Comparison of ENCODE assay signal across 26 cellular contexts in the genomic region with DNA sequence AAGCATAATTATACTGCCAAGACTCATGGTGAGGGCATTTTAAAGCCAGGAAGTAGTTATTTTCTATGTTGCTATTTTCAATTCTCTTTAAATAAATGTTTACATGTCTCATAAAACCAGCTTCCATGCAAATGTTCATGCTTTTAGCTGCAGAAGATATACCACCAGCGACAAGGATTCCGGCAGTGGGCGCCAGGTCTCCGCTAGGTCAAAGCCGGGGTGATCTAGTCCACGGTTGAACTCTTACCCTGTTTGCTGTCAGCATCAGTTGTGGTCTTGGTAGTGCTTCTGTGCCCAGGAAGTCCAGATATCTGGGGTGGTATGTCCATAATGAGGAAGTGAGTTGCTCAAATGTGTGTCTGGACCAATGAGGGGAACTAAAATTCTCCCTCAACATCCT.
DNase-seq lines count a peak whose midpoint lies in the region; ATAC-seq, FAIRE-seq and TF ChIP-seq lines count a peak whose summit lies in the region.
"Had no signal": no experiment of that assay in that cellular context is flagged by ENCODE, and none has a peak within 500 bp of the region (broad histone marks: within the 10 kb centered on the region; RNA-seq: fewer than 3 reads in every experiment).

No MANE protein-coding gene starts in this region.

- WGBS in K562 (ENCODE audit: insufficient coverage, low coverage, missing lambda C conversion rate) = 95% methylated on average over 6 of the region's 6 CpGs

- peaks cover 2% of the 10 kb centered on the region for H3K36me3 Mint-ChIP-seq in activated naive CD4-positive, alpha-beta T cell treated with anti-CD3 and anti-CD28 coated beads, Interleukin-2, amount 10 ng/mL, durations not matched to agents 7 days and 5 days

- H3K79me2 ChIP-seq in K562 (ENCODE audit: control insufficient read depth, insufficient read depth, low read length) = peaks cover 51% of the 10 kb centered on the region

- POLR2A ChIA-PET in K562 (lab: Yijun Ruan, JAX) = no interaction called here

- TF ChIP-seq POLR2A in K562 (conservative IDR thresholded peaks at IDR 0.05) = no peak

- H3K27ac ChIP-seq in K562 (ENCODE audit: extremely low read depth, low read depth, low read length) = no peak overlapping the region
- H3K27ac ChIP-seq: BLaER1 treated with 17β-estradiol and CSF1 and Interleukin-3, amounts not matched to agents 10 nM and 100 nM; HL-60 had no signal

- H3K36me3 ChIP-seq in K562 (ENCODE audit: control insufficient read depth, insufficient read depth, low read length) (peaks cover 4% of the 10 kb centered on the region; the same call in 1 of the 3 replicates), BE2C (no peaks in the 10 kb centered on the region)
- H3K36me3 ChIP-seq: BLaER1 treated with 17β-estradiol and CSF1 and Interleukin-3, amounts not matched to agents 10 nM and 100 nM had no signal

- no peaks in the 10 kb centered on the region for H3K4me1 Mint-ChIP-seq in activated naive CD4-positive, alpha-beta T cell treated with anti-CD3 and anti-CD28 coated beads, Interleukin-2, amount 10 ng/mL, durations not matched to agents 7 days and 5 days
- H3K4me1 Mint-ChIP-seq: IgD-negative memory B cell had no signal

- in situ Hi-C loops in K562 (cut with MboI) = no loop called here

- no peak for TF ChIP-seq CTCF in K562 (IDR thresholded peaks at IDR 0.05 in 2 of 3, conservative IDR thresholded peaks at IDR 0.05 in 1 of 3; ENCODE audit: insufficient read depth in 2 of 3, low read depth in 1 of 3, low read length in 3 of 3)
- no peak for TF ChIP-seq CTCF in BE2C (IDR thresholded peaks at IDR 0.05; ENCODE audit: low read depth, low read length)

- H2AFZ ChIP-seq in K562 (ENCODE audit: low read depth, low read length) = no peak overlapping the region

- no peak overlapping the region for H3K27ac Mint-ChIP-seq in activated naive CD4-positive, alpha-beta T cell treated with anti-CD3 and anti-CD28 coated beads, Interleukin-2, amount 10 ng/mL, durations not matched to agents 7 days and 5 days
- H3K27ac Mint-ChIP-seq: CD4-positive, alpha-beta T cell; IgD-negative memory B cell had no signal

- CTCF ChIA-PET in activated naive CD4-positive, alpha-beta T cell treated with anti-CD3 and anti-CD28 coated beads, Interleukin-2, amount 10 ng/mL, durations not matched to agents 7 days and 5 days (lab: Charles Lee) = no interaction called here
- CTCF ChIA-PET in K562 (lab: Yijun Ruan, JAX; ENCODE audit: low intra/inter-chr PET ratio) = no interaction called here

- no peaks in the 10 kb centered on the region for H3K9me3 Mint-ChIP-seq in activated naive CD4-positive, alpha-beta T cell treated with anti-CD3 and anti-CD28 coated beads, Interleukin-2, amount 10 ng/mL, durations not matched to agents 7 days and 5 days

- no TSS peak for BruUV-seq in K562 (replicated peaks; lab: Mats Ljungman, UMichigan)

- no peak for TF ChIP-seq RAD21 in K562 (CRISPR knock-in tag; conservative IDR thresholded peaks at IDR 0.05 in 1 of 2, IDR thresholded peaks at IDR 0.05 in 1 of 2)

- H3K27me3 ChIP-seq in K562 (ENCODE audit: control insufficient read depth in 2 of 2, insufficient read depth in 2 of 2, low read length in 2 of 2) (no peaks in the 10 kb centered on the region), BE2C (no peaks in the 10 kb centered on the region)
- H3K27me3 ChIP-seq: BLaER1 treated with 17β-estradiol and CSF1 and Interleukin-3, amounts not matched to agents 10 nM and 100 nM had no signal

- no peak for ATAC-seq in K562
- ATAC-seq: GM12878, HCT116, PC-3, SK-N-SH treated with all-trans-retinoic acid at 6 μM for 48 hours had no signal

- no peak overlapping the region for H3K4me2 ChIP-seq in K562 (ENCODE audit: insufficient read depth, low read length)
- H3K4me2 ChIP-seq: BLaER1 treated with 17β-estradiol and CSF1 and Interleukin-3, amounts not matched to agents 10 nM and 100 nM had no signal

- no peak for TF ChIP-seq EP300 in K562 (IDR thresholded peaks at IDR 0.05; ENCODE audit: low read length)

- peaks cover 9% of the 10 kb centered on the region; the same call in 1 of the 2 replicates for H4K20me1 ChIP-seq in K562 (replicated peaks; ENCODE audit: control insufficient read depth, insufficient read depth, low read length)

- intact Hi-C loops in K562 (cut with micrococcal nuclease) = no loop called here

- no peak for FAIRE-seq in K562 (lab: Jason Lieb, UNC)
- FAIRE-seq: A204.1, GM12878, H1 had no signal

- no peak overlapping the region for H3K4me3 ChIP-seq in K562
- no peak overlapping the region for H3K4me3 ChIP-seq in BE2C (ENCODE audit: low read depth, low read length)
- H3K4me3 ChIP-seq: BLaER1 treated with 17β-estradiol and CSF1 and Interleukin-3, amounts not matched to agents 10 nM and 100 nM; GM12878 had no signal

- H3K27me3 Mint-ChIP-seq in activated naive CD4-positive, alpha-beta T cell treated with anti-CD3 and anti-CD28 coated beads, Interleukin-2, amount 10 ng/mL, durations not matched to agents 7 days and 5 days = no peaks in the 10 kb centered on the region
- H3K27me3 Mint-ChIP-seq: CD4-positive, alpha-beta T cell; IgD-negative memory B cell had no signal

- H3K4me3 Mint-ChIP-seq in activated naive CD4-positive, alpha-beta T cell treated with anti-CD3 and anti-CD28 coated beads, Interleukin-2, amount 10 ng/mL, durations not matched to agents 7 days and 5 days = no peak overlapping the region
- H3K4me3 Mint-ChIP-seq: CD4-positive, alpha-beta T cell; IgD-negative memory B cell had no signal

- DNase-seq in activated naive CD4-positive, alpha-beta T cell treated with anti-CD3 and anti-CD28 coated beads, Interleukin-2, amount 10 ng/mL, durations not matched to agents 7 days and 5 days = peak; percentile 10
- DNase-seq in activated naive CD4-positive, alpha-beta T cell (lab: John Stamatoyannopoulos, UW) = no peak
- DNase-seq in K562 (ENCODE audit: extremely low read depth in 1 of 4, low spot score in 3 of 4) = no peak
- DNase-seq in mesenteric fat pad (ENCODE audit: low spot score) = peak; percentile 53
- no peak for DNase-seq in NCI-H69 (lab: John Stamatoyannopoulos, UW)
- DNase-seq in NCI-H82 (lab: John Stamatoyannopoulos, UW) = no peak
- DNase-seq in SK-N-DZ (ENCODE audit: low spot score) = no peak
- DNase-seq in BE2C = no peak
- DNase-seq: CD4-positive, alpha-beta T cell; GDM1; NCI-H1417 treated with DMSO at 0.1 percent for 48 hours; NCI-H187; NCI-H2081 treated with DMSO at 0.1 percent for 48 hours; NCI-H2171; NCI-H345; NCI-H510A treated with DMSO at 0.1 percent for 48 hours; PC-3; T-helper 2 cell had no signal

- H3K4me1 ChIP-seq in K562 (replicated peaks in 1 of 2; ENCODE audit: control insufficient read depth in 2 of 2, insufficient read depth in 2 of 2, low read length in 2 of 2) (peaks cover 0 to 8% of the 10 kb centered on the region in 2 experiments; a peak in 2 of 5 replicates), BE2C (no peaks in the 10 kb centered on the region)
- H3K4me1 ChIP-seq: BLaER1 treated with 17β-estradiol and CSF1 and Interleukin-3, amounts not matched to agents 10 nM and 100 nM had no signal

- H3K9ac ChIP-seq in K562 (ENCODE audit: insufficient read depth in 1 of 2, low read depth in 2 of 2, low read length in 2 of 2) = no peak overlapping the region
- H3K9ac ChIP-seq: BLaER1 treated with 17β-estradiol and CSF1 and Interleukin-3, amounts not matched to agents 10 nM and 100 nM had no signal

- no peaks in the 10 kb centered on the region for H3K9me1 ChIP-seq in K562 (ENCODE audit: control insufficient read depth, insufficient read depth, low read length)

- no peaks in the 10 kb centered on the region for H3K9me3 ChIP-seq in K562 (replicated peaks; ENCODE audit: control insufficient read depth, insufficient read depth, low read depth, low read length)
- H3K9me3 ChIP-seq in BE2C = no peaks in the 10 kb centered on the region

TF ChIP-seq in K562, 482 proteins besides CTCF, POLR2A, EP300 and RAD21:
- TF ChIP-seq SPI1 (IDR thresholded peaks at IDR 0.05; ENCODE audit: borderline replicate concordance, low read depth, low read length) (peak; percentile 36; the same call in 1 of the 2 replicates), BCL6 (CRISPR knock-in tag; IDR thresholded peaks at IDR 0.05) (no peak)

Comparison
In these comparisons a context has a peak if more than half of its experiments do, and no peak if none do; other contexts are left out.
1. DNase-seq: peak in activated naive CD4-positive, alpha-beta T cell treated with anti-CD3 and anti-CD28 coated beads, Interleukin-2, amount 10 ng/mL, durations not matched to agents 7 days and 5 days (single experiment) and mesenteric fat pad (single experiment); none in activated naive CD4-positive, alpha-beta T cell (0 of 4), K562 (0 of 4), NCI-H69 (single experiment), NCI-H82 (single experiment), SK-N-DZ (single experiment) and BE2C (single experiment).